Comparison of ENCODE assay signal across 12 cellular contexts in the genomic region with DNA sequence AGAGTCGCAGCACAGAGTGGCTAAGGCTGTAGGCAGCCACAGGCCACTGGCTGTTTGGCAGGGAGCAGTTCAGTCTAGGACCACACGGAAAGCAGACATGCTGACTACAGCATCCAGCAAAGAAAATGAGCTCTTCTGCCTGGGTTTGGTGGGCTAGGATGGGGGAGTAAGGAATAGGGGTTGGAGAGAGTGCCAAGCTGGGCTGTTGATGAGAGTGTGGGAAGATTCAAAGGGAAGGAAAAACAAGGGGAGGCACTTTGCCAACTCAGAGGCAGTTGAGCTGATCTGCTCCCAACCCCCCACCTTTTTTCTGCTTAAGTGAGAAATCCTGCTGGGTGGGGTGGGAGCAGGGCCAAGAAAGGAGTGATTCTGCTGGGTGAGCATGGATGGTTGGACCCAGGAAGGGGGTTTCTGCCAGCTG. TPM values are rescaled to one million over a fixed set of nuclear protein-coding genes. Genes with fewer than 3 reads are reported as not detected.
DNase-seq lines count a peak whose midpoint lies in the region; ATAC-seq, FAIRE-seq and TF ChIP-seq lines count a peak whose summit lies in the region.
"Had no signal": no experiment of that assay in that cellular context is flagged by ENCODE, and none has a peak within 500 bp of the region (broad histone marks: within the 10 kb centered on the region; RNA-seq: fewer than 3 reads in every experiment).

No MANE protein-coding gene starts in this region.

- H3K4me1 Mint-ChIP-seq in CD8-positive, alpha-beta memory T cell, result no peaks in the 10 kb centered on the region
- H3K4me1 Mint-ChIP-seq in naive thymus-derived CD8-positive, alpha-beta T cell, result no peaks in the 10 kb centered on the region

- FAIRE-seq in small intestine (lab: Jason Lieb, UNC), result no peak

- H3K4me1 ChIP-seq in osteoblast (ENCODE audit: insufficient read depth, low read length), result peaks cover 33% of the 10 kb centered on the region
- H3K4me1 ChIP-seq in CD8-positive, alpha-beta memory T cell (ENCODE audit: insufficient read depth, low read length), result no peaks in the 10 kb centered on the region
- no peaks in the 10 kb centered on the region for H3K4me1 ChIP-seq in small intestine (ENCODE audit: control insufficient read depth in 2 of 2, insufficient read depth in 1 of 2, low read depth in 1 of 2, low read length in 1 of 2)
- H3K4me1 ChIP-seq: BE2C had no signal

- no peak overlapping the region for H3K4me3 ChIP-seq in osteoblast (ENCODE audit: insufficient read depth, low read length)
- no peak overlapping the region for H3K4me3 ChIP-seq in CD8-positive, alpha-beta memory T cell (ENCODE audit: low read length)
- no peak overlapping the region for H3K4me3 ChIP-seq in small intestine (ENCODE audit: low read depth in 1 of 2, low read length in 2 of 2)
- H3K4me3 ChIP-seq: vagina had no signal

- H3K36me3 ChIP-seq in osteoblast (ENCODE audit: insufficient read depth, low read length) (peaks cover 35% of the 10 kb centered on the region), small intestine (ENCODE audit: control insufficient read depth in 2 of 2, insufficient read depth in 2 of 2, low read length in 2 of 2) (no peaks in the 10 kb centered on the region)
- no peaks in the 10 kb centered on the region for H3K36me3 ChIP-seq in CD8-positive, alpha-beta memory T cell (ENCODE audit: insufficient read depth, low read length)
- H3K36me3 ChIP-seq: BE2C, vagina, WERI-Rb-1 had no signal

- H3K4me2 ChIP-seq in osteoblast (ENCODE audit: insufficient read depth, low read length), result peak overlapping the region; percentile 0

- H3K27ac Mint-ChIP-seq in CD8-positive, alpha-beta memory T cell, result no peak overlapping the region
- H3K27ac Mint-ChIP-seq in naive thymus-derived CD8-positive, alpha-beta T cell, result no peak overlapping the region

- peak overlapping the region; percentile 2 for H2AFZ ChIP-seq in osteoblast (ENCODE audit: low read length)

- H3K27ac ChIP-seq in osteoblast (ENCODE audit: low read depth, low read length) (no peak overlapping the region), small intestine (ENCODE audit: low read depth in 1 of 2, low read length in 1 of 2) (no peak overlapping the region)
- H3K27ac ChIP-seq in CD8-positive, alpha-beta memory T cell (ENCODE audit: low read depth, low read length), result no peak overlapping the region
- H3K27ac ChIP-seq: vagina, WERI-Rb-1 had no signal

- no peaks in the 10 kb centered on the region for H3K27me3 ChIP-seq in osteoblast (ENCODE audit: insufficient read depth, low read length)
- no peaks in the 10 kb centered on the region for H3K27me3 ChIP-seq in CD8-positive, alpha-beta memory T cell (ENCODE audit: insufficient read depth, low read length, poor library complexity, severe bottlenecking)
- no peaks in the 10 kb centered on the region for H3K27me3 ChIP-seq in small intestine (ENCODE audit: control insufficient read depth in 2 of 2, insufficient read depth in 2 of 2, low read length in 2 of 2)
- H3K27me3 ChIP-seq: BE2C, vagina had no signal

- H3K4me3 Mint-ChIP-seq in CD8-positive, alpha-beta memory T cell, result no peak overlapping the region
- no peak overlapping the region for H3K4me3 Mint-ChIP-seq in naive thymus-derived CD8-positive, alpha-beta T cell

- no peaks in the 10 kb centered on the region for H3K9me3 ChIP-seq in osteoblast (ENCODE audit: low read depth, low read length)
- H3K9me3 ChIP-seq in CD8-positive, alpha-beta memory T cell (ENCODE audit: low read length), result no peaks in the 10 kb centered on the region
- H3K9me3 ChIP-seq in small intestine (ENCODE audit: control insufficient read depth, low read depth), result no peaks in the 10 kb centered on the region
- H3K9me3 ChIP-seq: BE2C, vagina had no signal

- ATAC-seq in GM19035 (IDR thresholded peaks at IDR 0.05; ENCODE audit: unreplicated experiment), result no peak
- no peak for ATAC-seq in naive thymus-derived CD8-positive, alpha-beta T cell

- POLR2A ChIA-PET in CD8-positive, alpha-beta memory T cell (lab: Charles Lee), result interaction anchor here (0.5 kb wide), 1 partner anchor 26 kb away, joined by 5 read pairs; no protein-coding TSS in a partner anchor
- POLR2A ChIA-PET in naive thymus-derived CD8-positive, alpha-beta T cell (lab: Charles Lee), result no interaction called here

- H3K9me3 Mint-ChIP-seq in CD8-positive, alpha-beta memory T cell, result peaks cover 0 to 2% (median 1%) of the 10 kb centered on the region in 5 donors
- H3K9me3 Mint-ChIP-seq in naive thymus-derived CD8-positive, alpha-beta T cell, result no peaks in the 10 kb centered on the region

- CTCF ChIA-PET in CD8-positive, alpha-beta memory T cell (lab: Charles Lee), result no interaction called here

- no peaks in the 10 kb centered on the region for H4K20me1 ChIP-seq in osteoblast (ENCODE audit: insufficient read depth, low read length)

- no peaks in the 10 kb centered on the region for H3K27me3 Mint-ChIP-seq in CD8-positive, alpha-beta memory T cell
- peaks cover 0 to 5% (median 2%) of the 10 kb centered on the region in 5 donors for H3K27me3 Mint-ChIP-seq in naive thymus-derived CD8-positive, alpha-beta T cell

- DNase-seq in DMS 273 (lab: John Stamatoyannopoulos, UW; ENCODE audit: unreplicated experiment) (peak; percentile 40), NCI-H69 (lab: John Stamatoyannopoulos, UW) (peak; percentile 14), fibroblast of peridontal ligament (ENCODE audit: extremely low read depth) (peak; percentile 47), osteoblast (ENCODE audit: insufficient read length, low spot score, missing footprints) (no peak), small intestine (no peak)
- DNase-seq in CD8-positive, alpha-beta memory T cell, result no peak
- no peak for DNase-seq in naive thymus-derived CD8-positive, alpha-beta T cell
- DNase-seq: BE2C, NCI-H526 treated with DMSO at 0.1 percent for 48 hours, WERI-Rb-1 had no signal

- no peak for TF ChIP-seq CTCF in osteoblast (IDR thresholded peaks at IDR 0.05; ENCODE audit: extremely low read depth, low read depth, low read length)

- no peaks in the 10 kb centered on the region for H3K36me3 Mint-ChIP-seq in CD8-positive, alpha-beta memory T cell
- no peaks in the 10 kb centered on the region for H3K36me3 Mint-ChIP-seq in naive thymus-derived CD8-positive, alpha-beta T cell

- WGBS in small intestine, 3 donors, result 59 to 68% (median 62%) methylated on average over 2 of the region's 2 CpGs

- no peaks in the 10 kb centered on the region for H3K79me2 ChIP-seq in osteoblast (ENCODE audit: insufficient read depth, low read length)

RNA-seq across cellular contexts. Expression of a gene that starts 35.9 kb away (rescaled TPM):
- 37.6 and 43.0 TPM in 2 replicates for total RNA-seq in osteoblast
- total RNA-seq in CD8-positive, alpha-beta memory T cell, result not detected
- polyA plus RNA-seq in CD8-positive, alpha-beta memory T cell, result not detected
- total RNA-seq in naive thymus-derived CD8-positive, alpha-beta T cell, result not detected
- polyA plus RNA-seq in naive thymus-derived CD8-positive, alpha-beta T cell, result not detected
- 1 to 10 TPM in 1 of 3 donors, under 1 TPM in 2; under 0.01 to 5.8 (median under 0.01) TPM for polyA plus RNA-seq in small intestine

Comparison
In these comparisons a context has a peak if more than half of its experiments do, and no peak if none do; other contexts are left out.
1. DNase-seq: peak in DMS 273 (single experiment), NCI-H69 (single experiment) and fibroblast of peridontal ligament (single experiment); none in osteoblast (single experiment), CD8-positive, alpha-beta memory T cell (0 of 5), naive thymus-derived CD8-positive, alpha-beta T cell (0 of 10) and small intestine (single experiment).
2. RNA of a gene that starts 35.9 kb away (total RNA-seq): 37.6 to 43.0 TPM in osteoblast; not detected in CD8-positive, alpha-beta memory T cell and not detected in naive thymus-derived CD8-positive, alpha-beta T cell; every median in the first group is over 10 times any median in the second.